In genomic region chr1:25560788-25561187, GRCh38 we compare ENCODE assay signal across 15 cellular contexts. TPM values are rescaled to one million over a fixed set of nuclear protein-coding genes. Genes with fewer than 3 reads are reported as not detected.
DNase-seq lines count a peak whose midpoint lies in the region; ATAC-seq, FAIRE-seq and TF ChIP-seq lines count a peak whose summit lies in the region.
"Had no signal": no experiment of that assay in that cellular context is flagged by ENCODE, and none has a peak within 500 bp of the region (broad histone marks: within the 10 kb centered on the region; RNA-seq: fewer than 3 reads in every experiment).

No MANE protein-coding gene starts in this region.

- TF ChIP-seq POLR2A in GM12891 (IDR thresholded peaks at IDR 0.05; ENCODE audit: low read depth, low read length) (no peak), spleen (IDR thresholded peaks at IDR 0.05) (no peak)

- H3K27me3 Mint-ChIP-seq in activated B cell treated with CpG ODN at 0.5 μM for 24 hours (no peaks in the 10 kb centered on the region), endothelial cell (ENCODE audit: unreplicated experiment) (peaks cover 9% of the 10 kb centered on the region)

- H3K4me1 ChIP-seq in spleen, result peaks cover 82 to 100% (median 98%) of the 10 kb centered on the region in 6 donors

- no peak overlapping the region for H3K4me3 Mint-ChIP-seq in activated B cell treated with CpG ODN at 0.5 μM for 24 hours
- peak overlapping the region; percentile 59 for H3K4me3 Mint-ChIP-seq in endothelial cell (ENCODE audit: unreplicated experiment)
- H3K4me3 Mint-ChIP-seq: nephron progenitor cell had no signal

- ATAC-seq in activated B cell treated with CpG ODN at 0.5 μM for 24 hours (ENCODE audit: low read depth), result no peak
- ATAC-seq in GM19455 (IDR thresholded peaks at IDR 0.05; ENCODE audit: unreplicated experiment), result no peak
- no peak for ATAC-seq in HG02840 (IDR thresholded peaks at IDR 0.05; ENCODE audit: low FRiP score, unreplicated experiment)
- ATAC-seq: left ventricle myocardium superior had no signal

- H3K27me3 ChIP-seq in spleen (replicated peaks in 1 of 7), result no peaks in the 10 kb centered on the region

- H3K4me1 Mint-ChIP-seq in activated B cell treated with CpG ODN at 0.5 μM for 24 hours (peaks cover 66% of the 10 kb centered on the region), endothelial cell (ENCODE audit: unreplicated experiment) (peaks cover 52% of the 10 kb centered on the region)

- DNase-seq in GM12891 (ENCODE audit: insufficient read length, low spot score) (no peak), activated B cell treated with CpG ODN at 0.5 μM for 24 hours (no peak), endothelial cell (ENCODE audit: low spot score) (no peak), spleen (peak; percentile 74), NCI-H1092 treated with DMSO at 0.1 percent for 48 hours (lab: John Stamatoyannopoulos, UW) (no peak)
- DNase-seq: amygdala, C1 segment of cervical spinal cord, GOT3, left ventricle myocardium superior, NCI-H2107, nephron progenitor cell had no signal

- H3K9me3 Mint-ChIP-seq in activated B cell treated with CpG ODN at 0.5 μM for 24 hours (no peaks in the 10 kb centered on the region), endothelial cell (ENCODE audit: unreplicated experiment) (no peaks in the 10 kb centered on the region)
- H3K9me3 Mint-ChIP-seq: nephron progenitor cell had no signal

- H3K27ac ChIP-seq in spleen, result peak overlapping the region; percentile 66 to 92 (median 86)

- peak overlapping the region; percentile 85 for H3K27ac Mint-ChIP-seq in activated B cell treated with CpG ODN at 0.5 μM for 24 hours
- peak overlapping the region; percentile 48 for H3K27ac Mint-ChIP-seq in endothelial cell (ENCODE audit: unreplicated experiment)
- H3K27ac Mint-ChIP-seq: nephron progenitor cell had no signal

- TF ChIP-seq CTCF in activated B cell treated with CpG ODN at 0.5 μM for 24 hours (IDR thresholded peaks at IDR 0.05) (no peak), endothelial cell (IDR thresholded peaks at IDR 0.05; ENCODE audit: unreplicated experiment) (no peak), spleen (IDR thresholded peaks at IDR 0.05 in 8 of 11, conservative IDR thresholded peaks at IDR 0.05 in 3 of 11) (no peak)

- no peaks in the 10 kb centered on the region for H3K9me3 ChIP-seq in spleen

- WGBS in spleen, 5 donors, result 54 to 77% (median 73%) methylated on average over 2 to 4 of the region's 4 CpGs

- CTCF ChIA-PET in activated B cell treated with CpG ODN at 0.5 μM for 24 hours (lab: Charles Lee), result no interaction called here

- H3K36me3 Mint-ChIP-seq in activated B cell treated with CpG ODN at 0.5 μM for 24 hours (ENCODE audit: low read depth) (peaks cover 14% of the 10 kb centered on the region), endothelial cell (ENCODE audit: low read depth, unreplicated experiment) (peaks cover 6% of the 10 kb centered on the region)

- intact Hi-C loops in activated B cell treated with CpG ODN at 0.5 μM for 24 hours (cut with micrococcal nuclease), result loop anchor here (5.0 kb wide), 1 partner anchor 57 kb away; the partner anchor contains the start of gene MAN1C1
- intact Hi-C loops in spleen (cut with DNase I; ENCODE audit: low total_unique reads), result no loop called here

- peak; percentile 68 for FAIRE-seq in GM12891 (lab: Jason Lieb, UNC)
- FAIRE-seq: HTR-8/SVneo had no signal

- POLR2A ChIA-PET in activated B cell treated with CpG ODN at 0.5 μM for 24 hours (lab: Charles Lee), result interaction anchor here (3.0 kb wide), 1 partner anchor 11 kb away, joined by 7 read pairs; no protein-coding TSS in a partner anchor

- no peak overlapping the region for H3K4me3 ChIP-seq in spleen
- H3K4me3 ChIP-seq: coronary artery had no signal

- H3K36me3 ChIP-seq in spleen, result peaks cover 0 to 94% (median 15%) of the 10 kb centered on the region in 6 donors

TF ChIP-seq in GM12891, 5 proteins besides CTCF, POLR2A, EP300 and RAD21:
- no peak for TF ChIP-seq POU2F2 (IDR thresholded peaks at IDR 0.05; ENCODE audit: low read depth, low read length)
- no peak for TF ChIP-seq POLR2AphosphoS5 (IDR thresholded peaks at IDR 0.05; ENCODE audit: low read depth, low read length)
- no peak for TF ChIP-seq TAF1 (IDR thresholded peaks at IDR 0.05; ENCODE audit: low read depth, low read length)
- no peak for TF ChIP-seq PAX5 (IDR thresholded peaks at IDR 0.05; ENCODE audit: insufficient read depth, low read length, severe bottlenecking)
- no peak for TF ChIP-seq SPI1 (IDR thresholded peaks at IDR 0.05; ENCODE audit: low read depth, low read length)

RNA-seq across cellular contexts. Expression of gene LDLRAP1, which starts 17.4 kb away (rescaled TPM):
- 8.4 TPM for polyA plus RNA-seq in GM12891 (2012; ENCODE audit: low read depth, missing spikeins)
- total RNA-seq in activated B cell treated with CpG ODN at 0.5 μM for 24 hours (8.7 and 10.8 TPM in 2 replicates), endothelial cell (ENCODE audit: unreplicated experiment) (23.5 TPM), spleen (100 to 1,000 TPM in 1 of 7 donors, 10 to 100 TPM in 6; 62.6 to 105 (median 82.3) TPM)
- polyA plus RNA-seq in spleen, result 10 to 100 TPM; 21.7 to 45.9 (median 28.4) TPM

RNA-seq across cellular contexts. Expression of gene MAN1C1, which starts 55.8 kb away (rescaled TPM):
- 0.94 TPM for polyA plus RNA-seq in GM12891 (2012; ENCODE audit: low read depth, missing spikeins)
- total RNA-seq in activated B cell treated with CpG ODN at 0.5 μM for 24 hours, result 0.20 and 0.34 TPM in 2 replicates
- 29.1 TPM for total RNA-seq in endothelial cell (ENCODE audit: unreplicated experiment)
- 10 to 100 TPM; 25.0 to 54.3 (median 47.2) TPM for total RNA-seq in spleen
- 1 to 10 TPM; 4.6 to 7.0 (median 6.9) TPM for polyA plus RNA-seq in spleen

Comparison
In these comparisons a context has a peak if more than half of its experiments do, and no peak if none do; other contexts are left out.
1. RNA of gene MAN1C1, which starts 55.8 kb away (total RNA-seq): 25.0 to 54.3 TPM in spleen and 29.1 TPM in endothelial cell (single experiment); 0.20 to 0.34 TPM in activated B cell treated with CpG ODN at 0.5 μM for 24 hours; every median in the first group is over 10 times any median in the second.